In genomic region chr6:32175711-32176475, GRCh38 we compare ENCODE assay signal across 1 cellular context.
TF ChIP-seq lines count a peak whose summit lies in the region.

A gene with protein sequence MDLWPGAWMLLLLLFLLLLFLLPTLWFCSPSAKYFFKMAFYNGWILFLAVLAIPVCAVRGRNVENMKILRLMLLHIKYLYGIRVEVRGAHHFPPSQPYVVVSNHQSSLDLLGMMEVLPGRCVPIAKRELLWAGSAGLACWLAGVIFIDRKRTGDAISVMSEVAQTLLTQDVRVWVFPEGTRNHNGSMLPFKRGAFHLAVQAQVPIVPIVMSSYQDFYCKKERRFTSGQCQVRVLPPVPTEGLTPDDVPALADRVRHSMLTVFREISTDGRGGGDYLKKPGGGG (minus strand): TSS chr6:32176084. CDS start chr6:32171496, 4,588 bp downstream.

TF ChIP-seq in GM12878, 131 proteins besides CTCF, POLR2A, EP300 and RAD21 (continued from another document and continues in another):
- TF ChIP-seq, protein P1, sequence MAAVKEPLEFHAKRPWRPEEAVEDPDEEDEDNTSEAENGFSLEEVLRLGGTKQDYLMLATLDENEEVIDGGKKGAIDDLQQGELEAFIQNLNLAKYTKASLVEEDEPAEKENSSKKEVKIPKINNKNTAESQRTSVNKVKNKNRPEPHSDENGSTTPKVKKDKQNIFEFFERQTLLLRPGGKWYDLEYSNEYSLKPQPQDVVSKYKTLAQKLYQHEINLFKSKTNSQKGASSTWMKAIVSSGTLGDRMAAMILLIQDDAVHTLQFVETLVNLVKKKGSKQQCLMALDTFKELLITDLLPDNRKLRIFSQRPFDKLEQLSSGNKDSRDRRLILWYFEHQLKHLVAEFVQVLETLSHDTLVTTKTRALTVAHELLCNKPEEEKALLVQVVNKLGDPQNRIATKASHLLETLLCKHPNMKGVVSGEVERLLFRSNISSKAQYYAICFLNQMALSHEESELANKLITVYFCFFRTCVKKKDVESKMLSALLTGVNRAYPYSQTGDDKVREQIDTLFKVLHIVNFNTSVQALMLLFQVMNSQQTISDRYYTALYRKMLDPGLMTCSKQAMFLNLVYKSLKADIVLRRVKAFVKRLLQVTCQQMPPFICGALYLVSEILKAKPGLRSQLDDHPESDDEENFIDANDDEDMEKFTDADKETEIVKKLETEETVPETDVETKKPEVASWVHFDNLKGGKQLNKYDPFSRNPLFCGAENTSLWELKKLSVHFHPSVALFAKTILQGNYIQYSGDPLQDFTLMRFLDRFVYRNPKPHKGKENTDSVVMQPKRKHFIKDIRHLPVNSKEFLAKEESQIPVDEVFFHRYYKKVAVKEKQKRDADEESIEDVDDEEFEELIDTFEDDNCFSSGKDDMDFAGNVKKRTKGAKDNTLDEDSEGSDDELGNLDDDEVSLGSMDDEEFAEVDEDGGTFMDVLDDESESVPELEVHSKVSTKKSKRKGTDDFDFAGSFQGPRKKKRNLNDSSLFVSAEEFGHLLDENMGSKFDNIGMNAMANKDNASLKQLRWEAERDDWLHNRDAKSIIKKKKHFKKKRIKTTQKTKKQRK (IDR thresholded peaks at IDR 0.05; ENCODE audit: low read depth, low read length): no peak
- TF ChIP-seq BMI1 (IDR thresholded peaks at IDR 0.05; ENCODE audit: borderline replicate concordance) (no peak), BHLHE40 (IDR thresholded peaks at IDR 0.05; ENCODE audit: borderline replicate concordance in 1 of 2, low read depth in 2 of 2, low read length in 1 of 2) (peak in 1 of 2 experiments; percentile 9; a peak in 1 of 4 replicates), ASH2L (IDR thresholded peaks at IDR 0.05; ENCODE audit: borderline replicate concordance, low read depth) (no peak), IRF3 (IDR thresholded peaks at IDR 0.05) (0 out of 2 replicates have a peak, but pooled peaks have one; percentile 45), KLF5 (IDR thresholded peaks at IDR 0.05; ENCODE audit: partially characterized antibody) (no peak), HCFC1 (IDR thresholded peaks at IDR 0.05; ENCODE audit: low read length) (0 out of 2 replicates have a peak, but pooled peaks have one; percentile 27), TCF3 (IDR thresholded peaks at IDR 0.05; ENCODE audit: borderline replicate concordance, insufficient read depth, low read depth, low read length) (no peak), MXI1 (IDR thresholded peaks at IDR 0.05; ENCODE audit: low read depth, low read length) (no peak), ETV6 (conservative IDR thresholded peaks at IDR 0.05 in 1 of 2, IDR thresholded peaks at IDR 0.05 in 1 of 2; ENCODE audit: borderline replicate concordance in 1 of 2, low read depth in 1 of 2) (no peak), MYB (IDR thresholded peaks at IDR 0.05; ENCODE audit: borderline replicate concordance, low read depth, low read length) (no peak), TCF7 (IDR thresholded peaks at IDR 0.05; ENCODE audit: borderline replicate concordance) (no peak), PKNOX1 (IDR thresholded peaks at IDR 0.05) (peak; percentile 99), BRCA1 (IDR thresholded peaks at IDR 0.05; ENCODE audit: low read depth, low read length) (no peak), IRF4 (IDR thresholded peaks at IDR 0.05; ENCODE audit: low read depth, low read length) (no peak), TARDBP (IDR thresholded peaks at IDR 0.05; ENCODE audit: borderline replicate concordance) (no peak), ZSCAN29 (IDR thresholded peaks at IDR 0.05) (no peak), HDGF (IDR thresholded peaks at IDR 0.05) (no peak; the same call in 1 of the 2 replicates), POLR2AphosphoS5 (IDR thresholded peaks at IDR 0.05; ENCODE audit: low read length) (peak; percentile 68; the same call in 1 of the 2 replicates), ZNF622 (IDR thresholded peaks at IDR 0.05) (no peak), NR2C2 (IDR thresholded peaks at IDR 0.05; ENCODE audit: borderline replicate concordance, control insufficient read depth, insufficient read length, low read depth) (no peak), BACH1 (IDR thresholded peaks at IDR 0.05; ENCODE audit: borderline replicate concordance) (peak; percentile 38; the same call in 1 of the 2 replicates), ZBTB33 (IDR thresholded peaks at IDR 0.05) (no peak), ZNF384 (IDR thresholded peaks at IDR 0.05; ENCODE audit: borderline replicate concordance, low read depth, low read length) (peak; percentile 51; the same call in 1 of the 2 replicates), ZNF687 (IDR thresholded peaks at IDR 0.05) (no peak), MAX (IDR thresholded peaks at IDR 0.05; ENCODE audit: low read depth, low read length) (no peak), HDAC6 (IDR thresholded peaks at IDR 0.05; ENCODE audit: unreplicated experiment) (no peak), RAD51 (IDR thresholded peaks at IDR 0.05) (no peak), SMAD1 (IDR thresholded peaks at IDR 0.05; ENCODE audit: low read depth, partially characterized antibody) (peak; percentile 25), POLR2AphosphoS2 (IDR thresholded peaks at IDR 0.05; ENCODE audit: low read depth, low read length) (0 out of 2 replicates have a peak, but pooled peaks have one; percentile 29), STAT3 (IDR thresholded peaks at IDR 0.05; ENCODE audit: low read depth, low read length) (no peak), RFX5 (IDR thresholded peaks at IDR 0.05; ENCODE audit: low read depth, low read length) (no peak), YBX1 (IDR thresholded peaks at IDR 0.05) (peak; percentile 79; the same call in 1 of the 2 replicates), NR2C1 (IDR thresholded peaks at IDR 0.05) (no peak), IKZF1 (conservative IDR thresholded peaks at IDR 0.05) (no peak), CBX3 (IDR thresholded peaks at IDR 0.05; ENCODE audit: borderline replicate concordance, low read depth) (no peak), ZNF24 (IDR thresholded peaks at IDR 0.05) (no peak), MEF2B (IDR thresholded peaks at IDR 0.05; ENCODE audit: partially characterized antibody, poor library complexity, severe bottlenecking) (no peak), ZBED1 (IDR thresholded peaks at IDR 0.05; ENCODE audit: borderline replicate concordance) (0 out of 2 replicates have a peak, but pooled peaks have one; percentile 41)
- TF ChIP-seq, protein P2, sequence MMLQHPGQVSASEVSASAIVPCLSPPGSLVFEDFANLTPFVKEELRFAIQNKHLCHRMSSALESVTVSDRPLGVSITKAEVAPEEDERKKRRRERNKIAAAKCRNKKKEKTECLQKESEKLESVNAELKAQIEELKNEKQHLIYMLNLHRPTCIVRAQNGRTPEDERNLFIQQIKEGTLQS (IDR thresholded peaks at IDR 0.05; ENCODE audit: borderline replicate concordance, extremely low read depth, low read depth, low read length): no peak
- TF ChIP-seq, protein P3, sequence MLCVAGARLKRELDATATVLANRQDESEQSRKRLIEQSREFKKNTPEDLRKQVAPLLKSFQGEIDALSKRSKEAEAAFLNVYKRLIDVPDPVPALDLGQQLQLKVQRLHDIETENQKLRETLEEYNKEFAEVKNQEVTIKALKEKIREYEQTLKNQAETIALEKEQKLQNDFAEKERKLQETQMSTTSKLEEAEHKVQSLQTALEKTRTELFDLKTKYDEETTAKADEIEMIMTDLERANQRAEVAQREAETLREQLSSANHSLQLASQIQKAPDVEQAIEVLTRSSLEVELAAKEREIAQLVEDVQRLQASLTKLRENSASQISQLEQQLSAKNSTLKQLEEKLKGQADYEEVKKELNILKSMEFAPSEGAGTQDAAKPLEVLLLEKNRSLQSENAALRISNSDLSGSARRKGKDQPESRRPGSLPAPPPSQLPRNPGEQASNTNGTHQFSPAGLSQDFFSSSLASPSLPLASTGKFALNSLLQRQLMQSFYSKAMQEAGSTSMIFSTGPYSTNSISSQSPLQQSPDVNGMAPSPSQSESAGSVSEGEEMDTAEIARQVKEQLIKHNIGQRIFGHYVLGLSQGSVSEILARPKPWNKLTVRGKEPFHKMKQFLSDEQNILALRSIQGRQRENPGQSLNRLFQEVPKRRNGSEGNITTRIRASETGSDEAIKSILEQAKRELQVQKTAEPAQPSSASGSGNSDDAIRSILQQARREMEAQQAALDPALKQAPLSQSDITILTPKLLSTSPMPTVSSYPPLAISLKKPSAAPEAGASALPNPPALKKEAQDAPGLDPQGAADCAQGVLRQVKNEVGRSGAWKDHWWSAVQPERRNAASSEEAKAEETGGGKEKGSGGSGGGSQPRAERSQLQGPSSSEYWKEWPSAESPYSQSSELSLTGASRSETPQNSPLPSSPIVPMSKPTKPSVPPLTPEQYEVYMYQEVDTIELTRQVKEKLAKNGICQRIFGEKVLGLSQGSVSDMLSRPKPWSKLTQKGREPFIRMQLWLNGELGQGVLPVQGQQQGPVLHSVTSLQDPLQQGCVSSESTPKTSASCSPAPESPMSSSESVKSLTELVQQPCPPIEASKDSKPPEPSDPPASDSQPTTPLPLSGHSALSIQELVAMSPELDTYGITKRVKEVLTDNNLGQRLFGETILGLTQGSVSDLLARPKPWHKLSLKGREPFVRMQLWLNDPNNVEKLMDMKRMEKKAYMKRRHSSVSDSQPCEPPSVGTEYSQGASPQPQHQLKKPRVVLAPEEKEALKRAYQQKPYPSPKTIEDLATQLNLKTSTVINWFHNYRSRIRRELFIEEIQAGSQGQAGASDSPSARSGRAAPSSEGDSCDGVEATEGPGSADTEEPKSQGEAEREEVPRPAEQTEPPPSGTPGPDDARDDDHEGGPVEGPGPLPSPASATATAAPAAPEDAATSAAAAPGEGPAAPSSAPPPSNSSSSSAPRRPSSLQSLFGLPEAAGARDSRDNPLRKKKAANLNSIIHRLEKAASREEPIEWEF (IDR thresholded peaks at IDR 0.05; ENCODE audit: insufficient replicate concordance, low read depth, low read length): no peak
- TF ChIP-seq, protein P4, sequence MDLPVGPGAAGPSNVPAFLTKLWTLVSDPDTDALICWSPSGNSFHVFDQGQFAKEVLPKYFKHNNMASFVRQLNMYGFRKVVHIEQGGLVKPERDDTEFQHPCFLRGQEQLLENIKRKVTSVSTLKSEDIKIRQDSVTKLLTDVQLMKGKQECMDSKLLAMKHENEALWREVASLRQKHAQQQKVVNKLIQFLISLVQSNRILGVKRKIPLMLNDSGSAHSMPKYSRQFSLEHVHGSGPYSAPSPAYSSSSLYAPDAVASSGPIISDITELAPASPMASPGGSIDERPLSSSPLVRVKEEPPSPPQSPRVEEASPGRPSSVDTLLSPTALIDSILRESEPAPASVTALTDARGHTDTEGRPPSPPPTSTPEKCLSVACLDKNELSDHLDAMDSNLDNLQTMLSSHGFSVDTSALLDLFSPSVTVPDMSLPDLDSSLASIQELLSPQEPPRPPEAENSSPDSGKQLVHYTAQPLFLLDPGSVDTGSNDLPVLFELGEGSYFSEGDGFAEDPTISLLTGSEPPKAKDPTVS (IDR thresholded peaks at IDR 0.05; ENCODE audit: low read depth, low read length): no peak
